26 cellular contexts compared by ENCODE assay signal in genomic region chr9:70091553-70091952, GRCh38. TPM values are rescaled to one million over a fixed set of nuclear protein-coding genes. Genes with fewer than 3 reads are reported as not detected.
DNase-seq lines count a peak whose midpoint lies in the region; ATAC-seq and TF ChIP-seq lines count a peak whose summit lies in the region.
"Had no signal": no experiment of that assay in that cellular context is flagged by ENCODE, and none has a peak within 500 bp of the region (broad histone marks: within the 10 kb centered on the region; RNA-seq: fewer than 3 reads in every experiment).

No MANE protein-coding gene starts in this region.

- no peak overlapping the region for H3K4me3 ChIP-seq in gastroesophageal sphincter
- H3K4me3 ChIP-seq: adrenal gland, breast epithelium had no signal

- ATAC-seq in gastroesophageal sphincter = no peak
- ATAC-seq in GM18511 (IDR thresholded peaks at IDR 0.05; ENCODE audit: unreplicated experiment) = no peak
- ATAC-seq: activated CD8-positive, alpha-beta T cell treated with anti-CD3 and anti-CD28 coated beads for 36 hours; Panc1; WTC11 had no signal

- H3K4me1 ChIP-seq in gastroesophageal sphincter = peaks cover 11 to 98% (median 36%) of the 10 kb centered on the region in 3 donors
- H3K4me1 ChIP-seq: adrenal gland, breast epithelium, Caco-2 had no signal

- no peaks in the 10 kb centered on the region for H3K4me1 Mint-ChIP-seq in activated CD4-positive, alpha-beta T cell treated with anti-CD3 and anti-CD28 coated beads, Interleukin-2, amount 10 ng/mL, durations not matched to agents 24 days and 14 days
- H3K4me1 Mint-ChIP-seq: WTC11 had no signal

- H3K9me3 ChIP-seq in gastroesophageal sphincter = no peaks in the 10 kb centered on the region
- H3K9me3 ChIP-seq: adrenal gland, breast epithelium, Caco-2, SK-N-SH had no signal

- no peaks in the 10 kb centered on the region for H3K27me3 ChIP-seq in gastroesophageal sphincter
- H3K27me3 ChIP-seq: adrenal gland, breast epithelium had no signal

- no peak for TF ChIP-seq CTCF in gastroesophageal sphincter (IDR thresholded peaks at IDR 0.05)

- WGBS in gastroesophageal sphincter (ENCODE audit: low coverage in 1 of 2), 2 donors = 0 to 15% methylated on average over 3 to 4 of the region's 4 CpGs

- no peak overlapping the region for H3K4me3 Mint-ChIP-seq in activated CD4-positive, alpha-beta T cell treated with anti-CD3 and anti-CD28 coated beads, Interleukin-2, amount 10 ng/mL, durations not matched to agents 24 days and 14 days
- H3K4me3 Mint-ChIP-seq: activated CD8-positive, alpha-beta T cell treated with anti-CD3 and anti-CD28 coated beads for 36 hours; IgD-negative memory B cell; T-helper 2 cell treated with Interferon-gamma antibody and Interleukin-4, amounts not matched to agents 5 μg/mL and 100 μg/mL, for 36 hours; WTC11 had no signal

- no peak for TF ChIP-seq POLR2A in gastroesophageal sphincter (IDR thresholded peaks at IDR 0.05)

- H3K27ac Mint-ChIP-seq in activated CD4-positive, alpha-beta T cell treated with anti-CD3 and anti-CD28 coated beads, Interleukin-2, amount 10 ng/mL, durations not matched to agents 24 days and 14 days = no peak overlapping the region
- H3K27ac Mint-ChIP-seq: activated CD8-positive, alpha-beta T cell treated with anti-CD3 and anti-CD28 coated beads for 36 hours; IgD-negative memory B cell; T-helper 2 cell treated with Interferon-gamma antibody and Interleukin-4, amounts not matched to agents 5 μg/mL and 100 μg/mL, for 36 hours; WTC11 had no signal

- no peaks in the 10 kb centered on the region for H3K9me3 Mint-ChIP-seq in activated CD4-positive, alpha-beta T cell treated with anti-CD3 and anti-CD28 coated beads, Interleukin-2, amount 10 ng/mL, durations not matched to agents 24 days and 14 days
- H3K9me3 Mint-ChIP-seq: activated CD8-positive, alpha-beta T cell treated with anti-CD3 and anti-CD28 coated beads for 36 hours; T-helper 2 cell treated with Interferon-gamma antibody and Interleukin-4, amounts not matched to agents 5 μg/mL and 100 μg/mL, for 36 hours; WTC11 had no signal

- no peak for TF ChIP-seq EP300 in gastroesophageal sphincter (IDR thresholded peaks at IDR 0.05)

- peak; percentile 14 for DNase-seq in DMS53 (lab: John Stamatoyannopoulos, UW)
- no peak for DNase-seq in DMS53 treated with DMSO at 0.1 percent for 48 hours (lab: John Stamatoyannopoulos, UW; ENCODE audit: unreplicated experiment)
- peak; percentile 80 to 94 for DNase-seq in NCI-H2081 (lab: John Stamatoyannopoulos, UW)
- peak; percentile 22 for DNase-seq in renal cortical epithelial cell (ENCODE audit: low read depth)
- DNase-seq in activated CD4-positive, alpha-beta T cell treated with anti-CD3 and anti-CD28 coated beads, Interleukin-2, amount 10 ng/mL, durations not matched to agents 24 days and 14 days = no peak
- no peak for DNase-seq in effector CD8-positive, alpha-beta T cell (lab: John Stamatoyannopoulos, UW)
- DNase-seq: activated CD8-positive, alpha-beta T cell treated with anti-CD3 and anti-CD28 coated beads for 36 hours; adrenal gland; AML-193; Caco-2; cortex of kidney; MM.1S; nucleus accumbens; retina; SK-N-SH; stimulated activated CD4-positive, alpha-beta T cell treated with anti-CD3 and anti-CD28 coated beads, Interleukin-12 subunit alpha, Interleukin-12 subunit beta, amount 100 ng/mL, for 4 hours; stimulated activated CD8-positive, alpha-beta memory T cell treated with anti-CD3 and anti-CD28 coated beads, Interleukin-4, amount 100 ng/mL, for 48 hours; substantia nigra had no signal

- peaks cover 6% of the 10 kb centered on the region for H3K27me3 Mint-ChIP-seq in activated CD4-positive, alpha-beta T cell treated with anti-CD3 and anti-CD28 coated beads, Interleukin-2, amount 10 ng/mL, durations not matched to agents 24 days and 14 days

- H3K36me3 ChIP-seq in gastroesophageal sphincter = no peaks in the 10 kb centered on the region
- H3K36me3 ChIP-seq: adrenal gland, breast epithelium had no signal

- H3K27ac ChIP-seq in gastroesophageal sphincter = peak overlapping the region; percentile 49 to 79 (median 68)
- H3K27ac ChIP-seq: 22Rv1, adrenal gland, breast epithelium had no signal

- intact Hi-C loops in activated CD4-positive, alpha-beta T cell treated with anti-CD3 and anti-CD28 coated beads, Interleukin-2, amount 10 ng/mL, durations not matched to agents 24 days and 14 days (cut with micrococcal nuclease) = no loop called here

- H3K36me3 Mint-ChIP-seq in activated CD4-positive, alpha-beta T cell treated with anti-CD3 and anti-CD28 coated beads, Interleukin-2, amount 10 ng/mL, durations not matched to agents 24 days and 14 days (ENCODE audit: low read depth) = no peaks in the 10 kb centered on the region
- H3K36me3 Mint-ChIP-seq: WTC11 had no signal

RNA-seq across cellular contexts. Expression of gene MAMDC2, which starts 47.9 kb away (rescaled TPM):
- total RNA-seq in gastroesophageal sphincter (100 to 1,000 TPM in 3 of 4 donors, 10 to 100 TPM in 1; 96.5 to 192 (median 140) TPM), renal cortical epithelial cell (32.9 and 39.1 TPM in 2 replicates)
- total RNA-seq in activated CD4-positive, alpha-beta T cell treated with anti-CD3 and anti-CD28 coated beads, Interleukin-2, amount 10 ng/mL, durations not matched to agents 24 days and 14 days = not detected in 2 replicates
- total RNA-seq: activated CD8-positive, alpha-beta T cell treated with anti-CD3 and anti-CD28 coated beads for 36 hours; Caco-2 had no signal

Comparison
In these comparisons a context has a peak if more than half of its experiments do, and no peak if none do; other contexts are left out.
1. DNase-seq: peak in DMS53 (single experiment), NCI-H2081 (2 of 2) and renal cortical epithelial cell (single experiment); none in DMS53 treated with DMSO at 0.1 percent for 48 hours (single experiment), activated CD4-positive, alpha-beta T cell treated with anti-CD3 and anti-CD28 coated beads, Interleukin-2, amount 10 ng/mL, durations not matched to agents 24 days and 14 days (single experiment) and effector CD8-positive, alpha-beta T cell (single experiment).
2. RNA of gene MAMDC2, which starts 47.9 kb away (total RNA-seq): 96.5 to 192 TPM in gastroesophageal sphincter and 32.9 to 39.1 TPM in renal cortical epithelial cell; not detected in activated CD4-positive, alpha-beta T cell treated with anti-CD3 and anti-CD28 coated beads, Interleukin-2, amount 10 ng/mL, durations not matched to agents 24 days and 14 days; every median in the first group is over 10 times any median in the second.